8 cellular contexts compared by ENCODE assay signal in the genomic region with DNA sequence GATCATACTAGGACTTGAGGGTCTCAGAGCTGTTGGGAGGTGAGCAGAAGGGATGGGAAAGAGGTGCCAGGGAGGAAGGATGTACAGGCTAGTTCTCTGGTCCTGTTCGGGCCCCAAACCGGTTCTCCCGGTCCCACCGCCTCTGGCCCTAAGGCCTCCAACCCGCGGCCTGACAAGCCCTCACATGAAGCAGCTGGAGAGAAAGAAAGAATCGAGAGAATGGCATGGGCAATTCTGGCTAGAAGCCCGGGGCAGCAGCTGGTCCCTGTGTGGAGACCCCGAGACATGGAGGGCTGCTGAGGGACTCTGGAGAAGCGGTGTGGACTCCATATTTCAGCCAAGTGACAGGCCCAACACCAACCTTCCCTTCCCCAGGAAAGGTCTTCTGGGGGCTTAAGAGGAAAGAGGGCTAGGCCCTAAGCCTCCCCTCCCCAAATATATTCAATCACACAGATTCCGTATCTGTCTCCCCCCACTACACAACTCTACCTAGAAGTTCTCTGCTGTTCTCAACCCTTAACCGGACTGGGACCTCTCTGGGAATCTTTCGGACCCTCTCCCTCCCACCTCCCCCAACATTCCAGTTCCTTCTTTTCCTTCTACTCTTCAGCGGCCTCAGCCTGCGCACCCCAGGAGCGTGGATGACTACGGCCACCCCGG. TPM values are rescaled to one million over a fixed set of nuclear protein-coding genes. Genes with fewer than 3 reads are reported as not detected.
DNase-seq lines count a peak whose midpoint lies in the region; ATAC-seq and TF ChIP-seq lines count a peak whose summit lies in the region.

No MANE protein-coding gene starts in this region.

- POLR2A ChIA-PET in AG04450 (lab: Yijun Ruan, JAX) = interaction anchor here (0.6 to 3.5 kb wide), 3 partner anchors 10 to 253 kb away, joined by 3 to 24 read pairs (median 7); partner anchors contain the start of gene C1orf56

- peaks cover 21% of the 10 kb centered on the region for H3K36me3 ChIP-seq in GM23338 (ENCODE audit: insufficient read depth)
- H3K36me3 ChIP-seq in RWPE2 (ENCODE audit: low read depth) = peaks cover 47% of the 10 kb centered on the region
- peaks cover 28% of the 10 kb centered on the region for H3K36me3 ChIP-seq in muscle layer of colon (ENCODE audit: insufficient read depth, low read length)

- H3K27me3 ChIP-seq in AG04450 (ENCODE audit: control insufficient read depth, insufficient read depth, low read length) (no peaks in the 10 kb centered on the region), GM23338 (ENCODE audit: insufficient read depth) (no peaks in the 10 kb centered on the region), RWPE2 (ENCODE audit: insufficient read depth, poor library complexity, severe bottlenecking) (no peaks in the 10 kb centered on the region), muscle layer of colon (ENCODE audit: control insufficient read depth in 1 of 2, insufficient read depth in 2 of 2, low read length in 2 of 2) (no peaks in the 10 kb centered on the region)

- H3K9me2 ChIP-seq in GM23338 (ENCODE audit: insufficient read depth) = no peaks in the 10 kb centered on the region

- H3K4me1 Mint-ChIP-seq in GM23338 = peaks cover 40% of the 10 kb centered on the region
- peaks cover 62% of the 10 kb centered on the region for H3K4me1 Mint-ChIP-seq in endothelial cell (ENCODE audit: unreplicated experiment)

- H3K4me3 Mint-ChIP-seq in GM23338 (peak overlapping the region; percentile 90), endothelial cell (ENCODE audit: unreplicated experiment) (peak overlapping the region; percentile 98)

- CTCF ChIA-PET in AG04450 (lab: Charles Lee) = interaction anchor here (0.6 to 1.5 kb wide), 5 partner anchors 9 to 102 kb away, joined by 3 to 7 read pairs (median 4); partner anchors contain the start of genes C1orf56 and GABPB2

- 0 out of 2 replicates have a peak overlapping the region, but pooled peaks have one; percentile 72 for H2AFZ ChIP-seq in GM23338

- DNase-seq in AG04450 (ENCODE audit: low read depth, low spot score) (no peak), GM23338 (ENCODE audit: low spot score) (peak; percentile 76), RWPE2 (ENCODE audit: low spot score) (peak; percentile 85), endothelial cell (ENCODE audit: low spot score) (no peak), kidney glomerular epithelial cell (lab: John Stamatoyannopoulos, UW) (no peak), putamen (ENCODE audit: low spot score) (no peak)

- H3K9me3 Mint-ChIP-seq in GM23338 (no peaks in the 10 kb centered on the region; the same call in 2 of the 3 replicates), endothelial cell (ENCODE audit: unreplicated experiment) (no peaks in the 10 kb centered on the region)

- ATAC-seq in GM23338 = peak; percentile 40
- ATAC-seq in RWPE2 (ENCODE audit: low read depth) = peak; percentile 57
- ATAC-seq in GM18873 (IDR thresholded peaks at IDR 0.05; ENCODE audit: low FRiP score, unreplicated experiment) = no peak

- H3K27ac ChIP-seq in AG04450 (ENCODE audit: low read depth, low read length) (peak overlapping the region; percentile 92), GM23338 (ENCODE audit: low read depth) (peak overlapping the region; percentile 86), RWPE2 (ENCODE audit: poor library complexity, severe bottlenecking) (peak overlapping the region; percentile 90), muscle layer of colon (ENCODE audit: low read depth, low read length) (peak overlapping the region; percentile 97)

- H3K27me3 Mint-ChIP-seq in GM23338 (ENCODE audit: insufficient read depth, low read depth, poor library complexity) (peaks cover 18% of the 10 kb centered on the region), endothelial cell (ENCODE audit: unreplicated experiment) (peaks cover 10% of the 10 kb centered on the region)

- H3K36me3 Mint-ChIP-seq in GM23338 (ENCODE audit: low read depth) (peaks cover 49% of the 10 kb centered on the region), endothelial cell (ENCODE audit: low read depth, unreplicated experiment) (peaks cover 40% of the 10 kb centered on the region)

- H4K20me1 ChIP-seq in GM23338 (replicated peaks; ENCODE audit: insufficient read depth) = peaks cover 27% of the 10 kb centered on the region

- TF ChIP-seq CTCF in AG04450 (IDR thresholded peaks at IDR 0.05; ENCODE audit: low read depth, low read length) (no peak), GM23338 (conservative IDR thresholded peaks at IDR 0.05; ENCODE audit: low read depth in 2 of 2) (no peak), RWPE2 (IDR thresholded peaks at IDR 0.05; ENCODE audit: poor library complexity, severe bottlenecking) (no peak), endothelial cell (IDR thresholded peaks at IDR 0.05; ENCODE audit: unreplicated experiment) (no peak)

- H3K27ac Mint-ChIP-seq in GM23338 = peak overlapping the region; percentile 93
- H3K27ac Mint-ChIP-seq in endothelial cell (ENCODE audit: unreplicated experiment) = peak overlapping the region; percentile 97

- peak overlapping the region; percentile 90 for H3K9ac ChIP-seq in muscle layer of colon (ENCODE audit: low read length)

- H3F3A ChIP-seq in GM23338 (replicated peaks; ENCODE audit: low read depth) = peaks cover 22% of the 10 kb centered on the region; the same call in 1 of the 2 replicates

- H3K79me2 ChIP-seq in GM23338 (replicated peaks; ENCODE audit: insufficient read depth) = peaks cover 78% of the 10 kb centered on the region

- peak overlapping the region; percentile 87 for H3K4me2 ChIP-seq in GM23338

- H3K4me3 ChIP-seq in AG04450 (ENCODE audit: low read depth, low read length) (peak overlapping the region; percentile 84), GM23338 (peak overlapping the region; percentile 72), RWPE2 (ENCODE audit: severe bottlenecking) (peak overlapping the region; percentile 68), muscle layer of colon (ENCODE audit: low read depth in 1 of 2, low read length in 2 of 2) (peak overlapping the region; percentile 94 to 97)

- H3K4me1 ChIP-seq in GM23338 (ENCODE audit: insufficient read depth) (peaks cover 26% of the 10 kb centered on the region), RWPE2 (ENCODE audit: insufficient read depth, poor library complexity, severe bottlenecking) (peaks cover 42% of the 10 kb centered on the region), muscle layer of colon (ENCODE audit: insufficient read depth, low read length) (peaks cover 36% of the 10 kb centered on the region)

- H3K9me3 ChIP-seq in AG04450 (ENCODE audit: control insufficient read depth, insufficient read depth, low read length) (no peaks in the 10 kb centered on the region; the same call in 1 of the 2 replicates), RWPE2 (ENCODE audit: severe bottlenecking) (no peaks in the 10 kb centered on the region), muscle layer of colon (ENCODE audit: low read length) (no peaks in the 10 kb centered on the region)

TF ChIP-seq in GM23338, 12 proteins besides CTCF, POLR2A, EP300 and RAD21 (continues in another document):
- TF ChIP-seq ZNF331 (CRISPR knock-in tag; IDR thresholded peaks at IDR 0.05; ENCODE audit: low read depth) (no peak), EZH2 (IDR thresholded peaks at IDR 0.05; ENCODE audit: low read depth, unreplicated experiment) (no peak), NANOG (IDR thresholded peaks at IDR 0.05; ENCODE audit: borderline replicate concordance) (no peak), EZH2phosphoT487 (IDR thresholded peaks at IDR 0.05; ENCODE audit: unreplicated experiment) (no peak), CREB1 (CRISPR knock-in tag; IDR thresholded peaks at IDR 0.05; ENCODE audit: low read depth) (no peak), JUNB (IDR thresholded peaks at IDR 0.05; ENCODE audit: unreplicated experiment) (no peak), POLR2AphosphoS5 (IDR thresholded peaks at IDR 0.05; ENCODE audit: low read depth) (no peak)

RNA-seq across cellular contexts. Expression of gene CDC42SE1, which starts 0.6 kb away (rescaled TPM):
- polyA plus RNA-seq in AG04450 (2011; rRNA removed) = 66.3 and 70.3 TPM in 2 replicates
- polyA minus RNA-seq in AG04450 (2011; rRNA and poly(A)+ RNA removed) = 55.5 and 56.1 TPM in 2 replicates
- 44.9 and 49.1 TPM in 2 replicates for total RNA-seq in GM23338 (2014; rRNA removed; shearing (Covaris generic))
- 18.3 and 18.4 TPM in 2 replicates for polyA plus RNA-seq in GM23338 (2016; fragmentation: Nextera tagmentation; extraction: Ambion mirVana)
- total RNA-seq in endothelial cell (ENCODE audit: unreplicated experiment) = 180 TPM

RNA-seq across cellular contexts. Expression of gene MLLT11, which starts 1.4 kb away (rescaled TPM):
- polyA plus RNA-seq in AG04450 (2011; rRNA removed) (25.2 and 28.3 TPM in 2 replicates), GM23338 (2016; fragmentation: Nextera tagmentation; extraction: Ambion mirVana) (19.7 and 22.6 TPM in 2 replicates)
- polyA minus RNA-seq in AG04450 (2011; rRNA and poly(A)+ RNA removed) = 9.4 and 10.9 TPM in 2 replicates
- 10.6 and 11.3 TPM in 2 replicates for total RNA-seq in GM23338 (2014; rRNA removed; shearing (Covaris generic))
- total RNA-seq in endothelial cell (ENCODE audit: unreplicated experiment) = 27.8 TPM

RNA-seq across cellular contexts. Expression of gene C1orf56, which starts 11.3 kb away (rescaled TPM):
- 1.3 and 1.9 TPM in 2 replicates for polyA plus RNA-seq in AG04450 (2011; rRNA removed)
- 0.74 and 1.8 TPM in 2 replicates for polyA minus RNA-seq in AG04450 (2011; rRNA and poly(A)+ RNA removed)
- 1.6 and 3.9 TPM in 2 replicates for total RNA-seq in GM23338 (2014; rRNA removed; shearing (Covaris generic))
- 26.3 and 27.8 TPM in 2 replicates for polyA plus RNA-seq in GM23338 (2016; fragmentation: Nextera tagmentation; extraction: Ambion mirVana)
- total RNA-seq in endothelial cell (ENCODE audit: unreplicated experiment) = 1.0 TPM

RNA-seq across cellular contexts. Expression of gene GABPB2, which starts 11.7 kb away (rescaled TPM):
- 9.8 and 10.0 TPM in 2 replicates for polyA plus RNA-seq in AG04450 (2011; rRNA removed)
- polyA minus RNA-seq in AG04450 (2011; rRNA and poly(A)+ RNA removed) = 15.7 and 15.8 TPM in 2 replicates
- 2.6 and 2.8 TPM in 2 replicates for total RNA-seq in GM23338 (2014; rRNA removed; shearing (Covaris generic))
- 0.82 and 1.1 TPM in 2 replicates for polyA plus RNA-seq in GM23338 (2016; fragmentation: Nextera tagmentation; extraction: Ambion mirVana)
- total RNA-seq in endothelial cell (ENCODE audit: unreplicated experiment) = 4.1 TPM

RNA-seq across cellular contexts. Expression of gene BNIPL, which starts 22.4 kb away (rescaled TPM):
- polyA plus RNA-seq in AG04450 (2011; rRNA removed) (0.09 and 0.16 TPM in 2 replicates), GM23338 (2016; fragmentation: Nextera tagmentation; extraction: Ambion mirVana) (0.59 and 0.91 TPM in 2 replicates)
- 0.09 and 0.23 TPM in 2 replicates for polyA minus RNA-seq in AG04450 (2011; rRNA and poly(A)+ RNA removed)
- 1.2 and 2.4 TPM in 2 replicates for total RNA-seq in GM23338 (2014; rRNA removed; shearing (Covaris generic))
- 1.5 TPM for total RNA-seq in endothelial cell (ENCODE audit: unreplicated experiment)

Comparison
In these comparisons a context has a peak if more than half of its experiments do, and no peak if none do; other contexts are left out.
1. DNase-seq: peak in GM23338 (single experiment) and RWPE2 (single experiment); none in AG04450 (single experiment), endothelial cell (single experiment), kidney glomerular epithelial cell (single experiment) and putamen (single experiment).
2. Peak in every context shown above with its lines, with median percentiles within 50 percentile points of each other: H3K27ac ChIP-seq and H3K4me3 ChIP-seq.